ENCODE assay signal across 1 cellular context in genomic region chrX:68995780-68996551, GRCh38.
TF ChIP-seq lines count a peak whose summit lies in the region.

No MANE protein-coding gene starts in this region.

TF ChIP-seq in GM23338, 12 proteins besides CTCF, POLR2A, EP300 and RAD21:
- TF ChIP-seq, protein P1, sequence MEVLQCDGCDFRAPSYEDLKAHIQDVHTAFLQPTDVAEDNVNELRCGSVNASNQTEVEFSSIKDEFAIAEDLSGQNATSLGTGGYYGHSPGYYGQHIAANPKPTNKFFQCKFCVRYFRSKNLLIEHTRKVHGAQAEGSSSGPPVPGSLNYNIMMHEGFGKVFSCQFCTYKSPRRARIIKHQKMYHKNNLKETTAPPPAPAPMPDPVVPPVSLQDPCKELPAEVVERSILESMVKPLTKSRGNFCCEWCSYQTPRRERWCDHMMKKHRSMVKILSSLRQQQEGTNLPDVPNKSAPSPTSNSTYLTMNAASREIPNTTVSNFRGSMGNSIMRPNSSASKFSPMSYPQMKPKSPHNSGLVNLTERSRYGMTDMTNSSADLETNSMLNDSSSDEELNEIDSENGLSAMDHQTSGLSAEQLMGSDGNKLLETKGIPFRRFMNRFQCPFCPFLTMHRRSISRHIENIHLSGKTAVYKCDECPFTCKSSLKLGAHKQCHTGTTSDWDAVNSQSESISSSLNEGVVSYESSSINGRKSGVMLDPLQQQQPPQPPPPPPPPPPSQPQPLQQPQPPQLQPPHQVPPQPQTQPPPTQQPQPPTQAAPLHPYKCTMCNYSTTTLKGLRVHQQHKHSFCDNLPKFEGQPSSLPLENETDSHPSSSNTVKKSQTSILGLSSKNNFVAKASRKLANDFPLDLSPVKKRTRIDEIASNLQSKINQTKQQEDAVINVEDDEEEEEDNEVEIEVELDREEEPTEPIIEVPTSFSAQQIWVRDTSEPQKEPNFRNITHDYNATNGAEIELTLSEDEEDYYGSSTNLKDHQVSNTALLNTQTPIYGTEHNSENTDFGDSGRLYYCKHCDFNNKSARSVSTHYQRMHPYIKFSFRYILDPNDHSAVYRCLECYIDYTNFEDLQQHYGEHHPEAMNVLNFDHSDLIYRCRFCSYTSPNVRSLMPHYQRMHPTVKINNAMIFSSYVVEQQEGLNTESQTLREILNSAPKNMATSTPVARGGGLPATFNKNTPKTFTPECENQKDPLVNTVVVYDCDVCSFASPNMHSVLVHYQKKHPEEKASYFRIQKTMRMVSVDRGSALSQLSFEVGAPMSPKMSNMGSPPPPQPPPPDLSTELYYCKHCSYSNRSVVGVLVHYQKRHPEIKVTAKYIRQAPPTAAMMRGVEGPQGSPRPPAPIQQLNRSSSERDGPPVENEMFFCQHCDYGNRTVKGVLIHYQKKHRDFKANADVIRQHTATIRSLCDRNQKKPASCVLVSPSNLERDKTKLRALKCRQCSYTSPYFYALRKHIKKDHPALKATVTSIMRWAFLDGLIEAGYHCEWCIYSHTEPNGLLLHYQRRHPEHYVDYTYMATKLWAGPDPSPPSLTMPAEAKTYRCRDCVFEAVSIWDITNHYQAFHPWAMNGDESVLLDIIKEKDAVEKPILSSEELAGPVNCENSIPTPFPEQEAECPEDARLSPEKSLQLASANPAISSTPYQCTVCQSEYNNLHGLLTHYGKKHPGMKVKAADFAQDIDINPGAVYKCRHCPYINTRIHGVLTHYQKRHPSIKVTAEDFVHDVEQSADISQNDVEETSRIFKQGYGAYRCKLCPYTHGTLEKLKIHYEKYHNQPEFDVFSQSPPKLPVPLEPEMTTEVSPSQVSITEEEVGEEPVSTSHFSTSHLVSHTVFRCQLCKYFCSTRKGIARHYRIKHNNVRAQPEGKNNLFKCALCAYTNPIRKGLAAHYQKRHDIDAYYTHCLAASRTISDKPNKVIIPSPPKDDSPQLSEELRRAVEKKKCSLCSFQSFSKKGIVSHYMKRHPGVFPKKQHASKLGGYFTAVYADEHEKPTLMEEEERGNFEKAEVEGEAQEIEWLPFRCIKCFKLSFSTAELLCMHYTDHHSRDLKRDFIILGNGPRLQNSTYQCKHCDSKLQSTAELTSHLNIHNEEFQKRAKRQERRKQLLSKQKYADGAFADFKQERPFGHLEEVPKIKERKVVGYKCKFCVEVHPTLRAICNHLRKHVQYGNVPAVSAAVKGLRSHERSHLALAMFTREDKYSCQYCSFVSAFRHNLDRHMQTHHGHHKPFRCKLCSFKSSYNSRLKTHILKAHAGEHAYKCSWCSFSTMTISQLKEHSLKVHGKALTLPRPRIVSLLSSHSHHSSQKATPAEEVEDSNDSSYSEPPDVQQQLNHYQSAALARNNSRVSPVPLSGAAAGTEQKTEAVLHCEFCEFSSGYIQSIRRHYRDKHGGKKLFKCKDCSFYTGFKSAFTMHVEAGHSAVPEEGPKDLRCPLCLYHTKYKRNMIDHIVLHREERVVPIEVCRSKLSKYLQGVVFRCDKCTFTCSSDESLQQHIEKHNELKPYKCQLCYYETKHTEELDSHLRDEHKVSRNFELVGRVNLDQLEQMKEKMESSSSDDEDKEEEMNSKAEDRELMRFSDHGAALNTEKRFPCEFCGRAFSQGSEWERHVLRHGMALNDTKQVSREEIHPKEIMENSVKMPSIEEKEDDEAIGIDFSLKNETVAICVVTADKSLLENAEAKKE (CRISPR knock-in tag; IDR thresholded peaks at IDR 0.05), result no peak
- TF ChIP-seq EZH2 (IDR thresholded peaks at IDR 0.05; ENCODE audit: low read depth, unreplicated experiment) (no peak), ETS1 (IDR thresholded peaks at IDR 0.05) (no peak), EZH2phosphoT487 (IDR thresholded peaks at IDR 0.05; ENCODE audit: unreplicated experiment) (no peak), REST (IDR thresholded peaks at IDR 0.05; ENCODE audit: unreplicated experiment) (no peak), ZNF331 (CRISPR knock-in tag; IDR thresholded peaks at IDR 0.05; ENCODE audit: low read depth) (no peak), STAT1 (IDR thresholded peaks at IDR 0.05; ENCODE audit: unreplicated experiment) (no peak), JUNB (IDR thresholded peaks at IDR 0.05; ENCODE audit: unreplicated experiment) (no peak), CREB1 (CRISPR knock-in tag; IDR thresholded peaks at IDR 0.05; ENCODE audit: low read depth) (no peak), POLR2AphosphoS5 (IDR thresholded peaks at IDR 0.05; ENCODE audit: low read depth) (no peak)
